In the genomic region with DNA sequence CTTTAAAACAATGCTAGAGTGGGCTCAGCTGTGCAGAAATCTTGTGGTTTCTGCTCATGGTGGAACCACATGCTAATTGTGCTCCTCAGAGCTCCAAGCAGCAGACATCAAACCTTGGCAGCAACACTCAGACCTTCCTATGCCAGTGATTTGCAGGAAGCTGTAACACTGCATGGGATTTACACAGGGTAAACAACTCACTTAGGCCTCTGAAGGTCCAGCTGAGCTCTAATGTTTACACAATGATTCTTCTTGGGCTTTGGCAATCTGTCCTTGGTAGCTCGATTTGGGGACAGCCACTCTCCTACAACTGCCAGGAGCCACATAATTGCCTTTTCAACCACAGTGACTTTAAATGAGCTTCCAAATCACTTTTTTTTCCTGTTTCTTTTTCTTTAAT, we compare ENCODE assay signal across 10 cellular contexts.
DNase-seq lines count a peak whose midpoint lies in the region; ATAC-seq, FAIRE-seq and TF ChIP-seq lines count a peak whose summit lies in the region.
"Had no signal": no experiment of that assay in that cellular context is flagged by ENCODE, and none has a peak within 500 bp of the region (broad histone marks: within the 10 kb centered on the region; RNA-seq: fewer than 3 reads in every experiment).

No MANE protein-coding gene starts in this region.

- intact Hi-C loops in pancreas (cut with DNase I): no loop called here

- DNase-seq in DMS153 treated with DMSO at 0.1 percent for 48 hours (lab: John Stamatoyannopoulos, UW; ENCODE audit: unreplicated experiment): peak; percentile 41
- peak; percentile 71 for DNase-seq in NCI-H510A treated with DMSO at 0.1 percent for 48 hours (lab: John Stamatoyannopoulos, UW)
- DNase-seq in dermis blood vessel endothelial cell: peak; percentile 54
- DNase-seq in pancreas: peak in 3 of 6 donors; percentile 62 to 64 (median 64)
- DNase-seq in brain microvascular endothelial cell: no peak
- DNase-seq in GM12892 (ENCODE audit: insufficient read length): no peak
- no peak for DNase-seq in foreskin melanocyte
- DNase-seq: CD4-positive, CD25-positive, alpha-beta regulatory T cell had no signal

- in situ Hi-C loops in brain microvascular endothelial cell (cut with HindIII; ENCODE audit: low pct_ligation_motif_present, low sequenced_read_pairs): no loop called here

- no peak for TF ChIP-seq CTCF in pancreas (IDR thresholded peaks at IDR 0.05)
- no peak for TF ChIP-seq CTCF in brain microvascular endothelial cell (IDR thresholded peaks at IDR 0.05; ENCODE audit: low read depth, low read length, missing control alignments)

- H3K9me3 ChIP-seq in pancreas: no peaks in the 10 kb centered on the region

- 0 to 4% methylated on average over 1 of the region's 1 CpG for WGBS in pancreas, 2 donors

- peaks cover 20 to 35% (median 28%) of the 10 kb centered on the region in 3 donors for H3K4me1 ChIP-seq in pancreas

- no peak for TF ChIP-seq POLR2A in GM12892 (IDR thresholded peaks at IDR 0.05; ENCODE audit: low read depth, low read length)

- ATAC-seq in pancreas: peak; percentile 92 to 94 (median 92)
- ATAC-seq in HG03095 (IDR thresholded peaks at IDR 0.05; ENCODE audit: unreplicated experiment): no peak

- H3K27me3 ChIP-seq in pancreas (no peaks in the 10 kb centered on the region), brain microvascular endothelial cell (replicated peaks) (no peaks in the 10 kb centered on the region)

- H3K27ac ChIP-seq in pancreas: peak overlapping the region in 2 of 4 donors; percentile 52 to 59
- no peak overlapping the region for H3K27ac ChIP-seq in brain microvascular endothelial cell

- no peak overlapping the region for H3K4me3 ChIP-seq in pancreas
- H3K4me3 ChIP-seq in brain microvascular endothelial cell (ENCODE audit: low read depth, low read length): no peak overlapping the region

- FAIRE-seq in pancreas (lab: Jason Lieb, UNC) (no peak), GM12892 (lab: Jason Lieb, UNC) (no peak)
- FAIRE-seq: frontal cortex had no signal

- H3K36me3 ChIP-seq in pancreas (no peaks in the 10 kb centered on the region), brain microvascular endothelial cell (replicated peaks) (no peaks in the 10 kb centered on the region)

Comparison
In these comparisons a context has a peak if more than half of its experiments do, and no peak if none do; other contexts are left out.
1. DNase-seq: peak in DMS153 treated with DMSO at 0.1 percent for 48 hours (single experiment), NCI-H510A treated with DMSO at 0.1 percent for 48 hours (single experiment) and dermis blood vessel endothelial cell (single experiment); none in brain microvascular endothelial cell (single experiment), GM12892 (single experiment) and foreskin melanocyte (single experiment).